8 cellular contexts compared by ENCODE assay signal in genomic region chr15:78195735-78196201, GRCh38. TPM values are rescaled to one million over a fixed set of nuclear protein-coding genes. Genes with fewer than 3 reads are reported as not detected.
DNase-seq lines count a peak whose midpoint lies in the region; ATAC-seq and TF ChIP-seq lines count a peak whose summit lies in the region.

No MANE protein-coding gene starts in this region.

- no peak overlapping the region for H3K4me3 ChIP-seq in right atrium auricular region

- no peak overlapping the region for H3K27ac ChIP-seq in right atrium auricular region

- TF ChIP-seq CTCF in right atrium auricular region (IDR thresholded peaks at IDR 0.05): peak; percentile 45 to 72

- no peaks in the 10 kb centered on the region for H3K36me3 Mint-ChIP-seq in activated naive CD4-positive, alpha-beta T cell treated with anti-CD3 and anti-CD28 coated beads, Interleukin-2, amount 10 ng/mL, durations not matched to agents 7 days and 5 days

- H3K36me3 ChIP-seq in right atrium auricular region: no peaks in the 10 kb centered on the region

- H3K9me3 ChIP-seq in right atrium auricular region: no peaks in the 10 kb centered on the region

- DNase-seq in AML-193 (lab: John Stamatoyannopoulos, UW) (peak; percentile 3 to 11), GM19240 (ENCODE audit: insufficient read length, low spot score) (peak; percentile 70), RKO (ENCODE audit: low spot score) (peak; percentile 9), right atrium auricular region (ENCODE audit: low spot score) (no peak), A172 (ENCODE audit: low spot score) (no peak)
- DNase-seq in activated naive CD4-positive, alpha-beta T cell treated with anti-CD3 and anti-CD28 coated beads, Interleukin-2, amount 10 ng/mL, durations not matched to agents 7 days and 5 days: peak; percentile 63
- peak; percentile 2 to 18 for DNase-seq in stimulated activated CD4-positive, alpha-beta T cell treated with anti-CD3 and anti-CD28 coated beads, Interleukin-1b, Interleukin-23, amount 100 ng/mL, for 1 hour (ENCODE audit: low read depth in 2 of 2)

- no peaks in the 10 kb centered on the region for H3K4me1 ChIP-seq in right atrium auricular region

- no peaks in the 10 kb centered on the region for H3K27me3 ChIP-seq in right atrium auricular region

- no peak for TF ChIP-seq POLR2A in GM18505 (IDR thresholded peaks at IDR 0.05; ENCODE audit: borderline replicate concordance, extremely low read depth, insufficient read depth, insufficient read length)

- CTCF ChIA-PET in activated naive CD4-positive, alpha-beta T cell treated with anti-CD3 and anti-CD28 coated beads, Interleukin-2, amount 10 ng/mL, durations not matched to agents 7 days and 5 days (lab: Charles Lee): interaction anchor here (0.6 to 9.3 kb wide), 36 partner anchors 10 to 285 kb away, joined by 3 to 176 read pairs (median 7); partner anchors contain the start of genes CIB2, DNAJA4 and IDH3A

- no peaks in the 10 kb centered on the region for H3K4me1 Mint-ChIP-seq in activated naive CD4-positive, alpha-beta T cell treated with anti-CD3 and anti-CD28 coated beads, Interleukin-2, amount 10 ng/mL, durations not matched to agents 7 days and 5 days

- no peak overlapping the region for H3K4me3 Mint-ChIP-seq in activated naive CD4-positive, alpha-beta T cell treated with anti-CD3 and anti-CD28 coated beads, Interleukin-2, amount 10 ng/mL, durations not matched to agents 7 days and 5 days

- H3K27me3 Mint-ChIP-seq in activated naive CD4-positive, alpha-beta T cell treated with anti-CD3 and anti-CD28 coated beads, Interleukin-2, amount 10 ng/mL, durations not matched to agents 7 days and 5 days: peaks cover 36% of the 10 kb centered on the region

- H3K9me3 Mint-ChIP-seq in activated naive CD4-positive, alpha-beta T cell treated with anti-CD3 and anti-CD28 coated beads, Interleukin-2, amount 10 ng/mL, durations not matched to agents 7 days and 5 days: no peaks in the 10 kb centered on the region

- no peak overlapping the region for H3K27ac Mint-ChIP-seq in activated naive CD4-positive, alpha-beta T cell treated with anti-CD3 and anti-CD28 coated beads, Interleukin-2, amount 10 ng/mL, durations not matched to agents 7 days and 5 days

- ATAC-seq in GM18505 (IDR thresholded peaks at IDR 0.05; ENCODE audit: unreplicated experiment): no peak

RNA-seq across cellular contexts. Expression of gene ACSBG1, which starts 38.6 kb away (rescaled TPM):
- total RNA-seq in right atrium auricular region: not detected
- not detected in 2 replicates for total RNA-seq in A172 (2014; rRNA removed; shearing (Covaris generic))

RNA-seq across cellular contexts. Expression of gene IDH3A, which starts 46.6 kb away (rescaled TPM):
- 100 to 1,000 TPM; 188 to 352 TPM for total RNA-seq in right atrium auricular region
- 66.2 and 71.5 TPM in 2 replicates for total RNA-seq in A172 (2014; rRNA removed; shearing (Covaris generic))

Comparison
In these comparisons a context has a peak if more than half of its experiments do, and no peak if none do; other contexts are left out.
1. DNase-seq: peak in AML-193 (2 of 2), GM19240 (single experiment), RKO (single experiment), activated naive CD4-positive, alpha-beta T cell treated with anti-CD3 and anti-CD28 coated beads, Interleukin-2, amount 10 ng/mL, durations not matched to agents 7 days and 5 days (single experiment) and stimulated activated CD4-positive, alpha-beta T cell treated with anti-CD3 and anti-CD28 coated beads, Interleukin-1b, Interleukin-23, amount 100 ng/mL, for 1 hour (2 of 2); none in right atrium auricular region (single experiment) and A172 (single experiment).